Comparison of ENCODE assay signal across 13 cellular contexts in the genomic region with DNA sequence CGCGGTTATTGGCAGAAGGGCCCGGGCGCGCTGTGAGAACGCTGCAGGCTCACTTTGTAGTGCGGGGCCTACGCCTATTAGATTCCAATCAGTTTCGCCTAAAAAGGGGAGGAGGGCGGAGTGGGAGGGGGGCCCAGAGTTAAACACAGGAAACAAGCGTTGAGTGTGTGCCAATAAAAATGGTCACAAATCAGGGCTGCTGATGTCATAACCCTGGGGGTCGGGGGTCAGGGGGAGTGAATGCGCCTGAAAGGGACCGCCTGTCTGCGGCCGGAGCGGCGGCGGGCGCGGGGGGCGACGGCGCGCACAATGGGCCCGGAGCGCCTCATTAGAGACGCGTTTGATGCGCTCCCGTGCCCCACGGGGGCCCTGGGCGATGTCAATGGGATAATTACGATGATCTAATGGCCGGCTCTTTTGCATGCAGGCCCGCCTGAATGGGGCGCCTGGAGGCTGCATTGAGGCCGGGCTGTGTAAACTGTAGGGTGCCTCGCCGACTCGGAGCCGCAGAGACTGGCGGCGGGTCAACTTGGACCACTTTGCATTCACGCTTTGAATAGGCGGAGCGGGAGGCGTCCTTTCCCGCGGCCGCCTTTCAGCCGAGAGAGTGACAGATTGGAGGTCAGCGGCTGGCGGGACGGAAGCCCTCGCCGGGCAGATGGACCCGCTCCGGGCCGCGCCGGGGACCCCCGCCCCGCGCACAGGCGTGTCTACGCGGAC.
DNase-seq lines count a peak whose midpoint lies in the region; TF ChIP-seq lines count a peak whose summit lies in the region.
"Had no signal": no experiment of that assay in that cellular context is flagged by ENCODE, and none has a peak within 500 bp of the region (broad histone marks: within the 10 kb centered on the region; RNA-seq: fewer than 3 reads in every experiment).

No MANE protein-coding gene starts in this region.

- no peak overlapping the region for H3K27ac Mint-ChIP-seq in endodermal cell

- CTCF ChIA-PET in HEK293T (lab: Yijun Ruan, JAX) = no interaction called here

- 0% methylated on average over 38 to 68 of the region's 68 CpGs for WGBS in endodermal cell (ENCODE audit: insufficient coverage in 1 of 2, insufficient read length in 1 of 2), 2 experiments

- H3K27me3 Mint-ChIP-seq in endodermal cell (ENCODE audit: insufficient read depth) = peaks cover 97% of the 10 kb centered on the region

- DNase-seq in BE2C (peak; percentile 12), HEK293T (ENCODE audit: extremely low spot score) (peak; percentile 54), endodermal cell (peak; percentile 92), DMS114 treated with DMSO at 0.1 percent for 48 hours (lab: John Stamatoyannopoulos, UW; ENCODE audit: unreplicated experiment) (no peak), NCI-H510A (lab: John Stamatoyannopoulos, UW) (no peak), HPDE6-E6E7 (ENCODE audit: extremely low spot score) (no peak), NAMALWA (ENCODE audit: low spot score) (no peak)
- DNase-seq: effector memory CD4-positive, alpha-beta T cell; GF-D8; NCI-H1048; stimulated activated CD4-positive, alpha-beta T cell treated with anti-CD3 and anti-CD28 coated beads, Interleukin-4, amount 100 ng/mL, for 24 hours had no signal

- H3K36me3 Mint-ChIP-seq in endodermal cell (ENCODE audit: low read depth) = no peaks in the 10 kb centered on the region

- H3K4me3 ChIP-seq in BE2C (ENCODE audit: low read depth, low read length) (no peak overlapping the region), endodermal cell (ENCODE audit: low read length) (peak overlapping the region; percentile 78), neuron (ENCODE audit: low read length) (no peak overlapping the region)
- H3K4me3 ChIP-seq: lung had no signal

- H3K9me3 Mint-ChIP-seq in endodermal cell = no peaks in the 10 kb centered on the region

- H3K4me3 Mint-ChIP-seq in endodermal cell = peak overlapping the region; percentile 56

- H2AFZ ChIP-seq in neuron (ENCODE audit: low read depth, low read length) = peak overlapping the region; percentile 10

- peaks cover 66% of the 10 kb centered on the region for H3K27me3 ChIP-seq in BE2C
- peaks cover 99% of the 10 kb centered on the region for H3K27me3 ChIP-seq in endodermal cell (ENCODE audit: control insufficient read depth, insufficient read depth, low read length, poor library complexity, severe bottlenecking)
- H3K27me3 ChIP-seq in neuron (ENCODE audit: insufficient read depth, low read length) = peaks cover 65% of the 10 kb centered on the region

- TF ChIP-seq CTCF in BE2C (IDR thresholded peaks at IDR 0.05; ENCODE audit: low read depth, low read length) = no peak
- no peak for TF ChIP-seq CTCF in endodermal cell (conservative IDR thresholded peaks at IDR 0.05)

- no peaks in the 10 kb centered on the region for H3K4me1 ChIP-seq in BE2C
- H3K4me1 ChIP-seq in endodermal cell (ENCODE audit: control insufficient read depth, insufficient read depth, low read length) = no peaks in the 10 kb centered on the region
- H3K4me1 ChIP-seq in neuron (ENCODE audit: insufficient read depth, low read length) = peaks cover 19% of the 10 kb centered on the region

- H3K9ac ChIP-seq in endodermal cell (ENCODE audit: extremely low read depth, low read length, poor library complexity, severe bottlenecking) = no peak overlapping the region

- H3K9me3 ChIP-seq in BE2C (no peaks in the 10 kb centered on the region), endodermal cell (ENCODE audit: control insufficient read depth, low read length) (no peaks in the 10 kb centered on the region), neuron (ENCODE audit: low read length) (no peaks in the 10 kb centered on the region)

- H3K36me3 ChIP-seq in BE2C (no peaks in the 10 kb centered on the region), endodermal cell (ENCODE audit: control insufficient read depth, insufficient read depth, low read length) (no peaks in the 10 kb centered on the region), neuron (ENCODE audit: insufficient read depth, low read length) (no peaks in the 10 kb centered on the region)

- POLR2A ChIA-PET in HEK293T (lab: Yijun Ruan, JAX) = no interaction called here

- H3K4me1 Mint-ChIP-seq in endodermal cell = peaks cover 14% of the 10 kb centered on the region

- H3K27ac ChIP-seq in endodermal cell (ENCODE audit: low read depth, low read length) = peak overlapping the region; percentile 89

TF ChIP-seq in HEK293T, 16 proteins besides CTCF, POLR2A, EP300 and RAD21:
- TF ChIP-seq CTBP1 (IDR thresholded peaks at IDR 0.05; ENCODE audit: borderline replicate concordance) (peak; percentile 36; the same call in 1 of the 2 replicates), L3MBTL2 (conservative IDR thresholded peaks at IDR 0.05) (peak; percentile 13; the same call in 1 of the 2 replicates), FOXA1 (IDR thresholded peaks at IDR 0.05) (no peak)

Comparison
In these comparisons a context has a peak if more than half of its experiments do, and no peak if none do; other contexts are left out.
1. DNase-seq: peak in BE2C (single experiment), HEK293T (single experiment) and endodermal cell (single experiment); none in DMS114 treated with DMSO at 0.1 percent for 48 hours (single experiment), NCI-H510A (single experiment), HPDE6-E6E7 (single experiment) and NAMALWA (single experiment).